Comparison of ENCODE assay signal across 13 cellular contexts in genomic region chr5:132059043-132059695, GRCh38. TPM values are rescaled to one million over a fixed set of nuclear protein-coding genes. Genes with fewer than 3 reads are reported as not detected.
DNase-seq lines count a peak whose midpoint lies in the region; ATAC-seq and TF ChIP-seq lines count a peak whose summit lies in the region.
"Had no signal": no experiment of that assay in that cellular context is flagged by ENCODE, and none has a peak within 500 bp of the region (broad histone marks: within the 10 kb centered on the region; RNA-seq: fewer than 3 reads in every experiment).

No MANE protein-coding gene starts in this region.

- intact Hi-C loops in CD8-positive, alpha-beta T cell (cut with DNase I, micrococcal nuclease), result loop anchor here (5.0 kb wide), 1 partner anchor 37 kb away; no protein-coding TSS in a partner anchor

- H3K36me3 ChIP-seq in CD8-positive, alpha-beta T cell (ENCODE audit: insufficient read depth, low read length), result no peaks in the 10 kb centered on the region

- no peaks in the 10 kb centered on the region for H3K9me3 ChIP-seq in CD8-positive, alpha-beta T cell (ENCODE audit: low read length)

- no peak overlapping the region for H3K4me3 Mint-ChIP-seq in CD8-positive, alpha-beta T cell
- H3K4me3 Mint-ChIP-seq in central memory CD8-positive, alpha-beta T cell, result no peak overlapping the region
- no peak overlapping the region for H3K4me3 Mint-ChIP-seq in osteocyte (ENCODE audit: unreplicated experiment)

- no peak overlapping the region for H3K4me3 ChIP-seq in CD8-positive, alpha-beta T cell (ENCODE audit: low read depth, low read length)
- H3K4me3 ChIP-seq: hepatocyte had no signal

- H3K27ac Mint-ChIP-seq in CD8-positive, alpha-beta T cell, result peak overlapping the region; percentile 25
- peak overlapping the region; percentile 76 for H3K27ac Mint-ChIP-seq in central memory CD8-positive, alpha-beta T cell (ENCODE audit: low read depth)
- H3K27ac Mint-ChIP-seq in osteocyte (ENCODE audit: unreplicated experiment), result no peak overlapping the region

- no peaks in the 10 kb centered on the region for H3K9me3 Mint-ChIP-seq in CD8-positive, alpha-beta T cell
- no peaks in the 10 kb centered on the region for H3K9me3 Mint-ChIP-seq in central memory CD8-positive, alpha-beta T cell
- no peaks in the 10 kb centered on the region for H3K9me3 Mint-ChIP-seq in osteocyte (ENCODE audit: unreplicated experiment)

- H3K4me1 ChIP-seq in CD8-positive, alpha-beta T cell (ENCODE audit: insufficient read depth, low read length), result peaks cover 22% of the 10 kb centered on the region

- TF ChIP-seq CTCF in CD8-positive, alpha-beta T cell (IDR thresholded peaks at IDR 0.05), result no peak
- TF ChIP-seq CTCF in osteocyte (IDR thresholded peaks at IDR 0.05), result no peak

- peak; percentile 41 for ATAC-seq in CD8-positive, alpha-beta T cell
- ATAC-seq in central memory CD8-positive, alpha-beta T cell (replicated peaks; ENCODE audit: extremely low read depth, poor library complexity, severe bottlenecking), result peak; percentile 24
- no peak for ATAC-seq in GM21390 (IDR thresholded peaks at IDR 0.05; ENCODE audit: unreplicated experiment)

- CTCF ChIA-PET in CD8-positive, alpha-beta T cell (lab: Charles Lee), result interaction anchor here (0.6 to 1.4 kb wide), 3 partner anchors 66 to 586 kb away, joined by 3 to 7 read pairs (median 3); no protein-coding TSS in a partner anchor

- peak in 6 of 7 experiments; percentile 22 to 51 (median 41) for DNase-seq in CD8-positive, alpha-beta T cell
- DNase-seq in T-helper 9 cell (peak; percentile 30), osteocyte (ENCODE audit: extremely low spot score, unreplicated experiment) (peak; percentile 77), NCI-H69 (lab: John Stamatoyannopoulos, UW) (no peak), globus pallidus (ENCODE audit: low spot score) (no peak), middle frontal gyrus (ENCODE audit: extremely low spot score, low spot score) (no peak)
- DNase-seq in central memory CD8-positive, alpha-beta T cell (ENCODE audit: low spot score in 2 of 2), result peak; percentile 10 to 13
- DNase-seq: COR-L47, NCI-H1436 treated with DMSO at 0.1 percent for 48 hours had no signal

- H3K27me3 ChIP-seq in CD8-positive, alpha-beta T cell (ENCODE audit: insufficient read depth, low read length), result no peaks in the 10 kb centered on the region
- H3K27me3 ChIP-seq: hepatocyte had no signal

- H3K27me3 Mint-ChIP-seq in CD8-positive, alpha-beta T cell (ENCODE audit: low read depth), result no peaks in the 10 kb centered on the region
- H3K27me3 Mint-ChIP-seq in central memory CD8-positive, alpha-beta T cell, result no peaks in the 10 kb centered on the region
- H3K27me3 Mint-ChIP-seq in osteocyte (ENCODE audit: unreplicated experiment), result peaks cover 7% of the 10 kb centered on the region

- no peak overlapping the region for H3K27ac ChIP-seq in CD8-positive, alpha-beta T cell (ENCODE audit: low read depth, low read length)
- H3K27ac ChIP-seq: hepatocyte had no signal

- no peaks in the 10 kb centered on the region for H3K36me3 Mint-ChIP-seq in CD8-positive, alpha-beta T cell
- H3K36me3 Mint-ChIP-seq in central memory CD8-positive, alpha-beta T cell (ENCODE audit: insufficient read depth), result peaks cover 2% of the 10 kb centered on the region
- H3K36me3 Mint-ChIP-seq in osteocyte (ENCODE audit: unreplicated experiment), result no peaks in the 10 kb centered on the region

- peaks cover 41% of the 10 kb centered on the region for H3K4me1 Mint-ChIP-seq in CD8-positive, alpha-beta T cell (ENCODE audit: low read depth)
- H3K4me1 Mint-ChIP-seq in central memory CD8-positive, alpha-beta T cell, result peaks cover 52% of the 10 kb centered on the region
- no peaks in the 10 kb centered on the region for H3K4me1 Mint-ChIP-seq in osteocyte (ENCODE audit: unreplicated experiment)

- POLR2A ChIA-PET in CD8-positive, alpha-beta T cell (lab: Charles Lee), result no interaction called here

RNA-seq across cellular contexts. Expression of gene IL3, which starts 1.3 kb away (rescaled TPM):
- not detected for total RNA-seq in CD8-positive, alpha-beta T cell
- total RNA-seq in osteocyte, result not detected in 2 replicates
- total RNA-seq: mononuclear cell, skeletal muscle tissue had no signal

RNA-seq across cellular contexts. Expression of gene CSF2, which starts 14.4 kb away (rescaled TPM):
- total RNA-seq in CD8-positive, alpha-beta T cell, result under 1 TPM in 1 of 2 experiments, not detected in 1; 0.41 TPM
- total RNA-seq in osteocyte, result not detected in 2 replicates
- total RNA-seq: hepatocyte, skeletal muscle tissue had no signal

RNA-seq across cellular contexts. Expression of gene ACSL6, which starts 47.7 kb away (rescaled TPM):
- 10 to 100 TPM; 14.3 to 14.8 TPM for total RNA-seq in CD8-positive, alpha-beta T cell
- total RNA-seq in osteocyte, result not detected in 2 replicates

Comparison
In these comparisons a context has a peak if more than half of its experiments do, and no peak if none do; other contexts are left out.
1. DNase-seq: peak in CD8-positive, alpha-beta T cell (6 of 7), T-helper 9 cell (single experiment), central memory CD8-positive, alpha-beta T cell (2 of 2) and osteocyte (single experiment); none in NCI-H69 (single experiment), globus pallidus (single experiment) and middle frontal gyrus (single experiment).
2. RNA of gene ACSL6, which starts 47.7 kb away (total RNA-seq): 14.3 to 14.8 TPM in CD8-positive, alpha-beta T cell; not detected in osteocyte; every median in the first group is over 10 times any median in the second.